Comparison of ENCODE assay signal across 1 cellular context in genomic region chr11:16356057-16356750, GRCh38.
TF ChIP-seq lines count a peak whose summit lies in the region.

TSS of gene SOX6 (minus strand) at chr11:16356546. CDS start at chr11:16341248, 15,298 bp downstream.

TF ChIP-seq in WTC11, 78 proteins besides CTCF, POLR2A, EP300 and RAD21 (continued from another document):
- TF ChIP-seq, protein P1, sequence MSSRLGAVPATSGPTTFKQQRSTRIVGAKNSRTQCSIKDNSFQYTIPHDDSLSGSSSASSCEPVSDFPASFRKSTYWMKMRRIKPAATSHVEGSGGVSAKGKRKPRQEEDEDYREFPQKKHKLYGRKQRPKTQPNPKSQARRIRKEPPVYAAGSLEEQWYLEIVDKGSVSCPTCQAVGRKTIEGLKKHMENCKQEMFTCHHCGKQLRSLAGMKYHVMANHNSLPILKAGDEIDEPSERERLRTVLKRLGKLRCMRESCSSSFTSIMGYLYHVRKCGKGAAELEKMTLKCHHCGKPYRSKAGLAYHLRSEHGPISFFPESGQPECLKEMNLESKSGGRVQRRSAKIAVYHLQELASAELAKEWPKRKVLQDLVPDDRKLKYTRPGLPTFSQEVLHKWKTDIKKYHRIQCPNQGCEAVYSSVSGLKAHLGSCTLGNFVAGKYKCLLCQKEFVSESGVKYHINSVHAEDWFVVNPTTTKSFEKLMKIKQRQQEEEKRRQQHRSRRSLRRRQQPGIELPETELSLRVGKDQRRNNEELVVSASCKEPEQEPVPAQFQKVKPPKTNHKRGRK (CRISPR knock-in tag; IDR thresholded peaks at IDR 0.05; ENCODE audit: borderline replicate concordance) = no peak
- TF ChIP-seq ZNF396 (CRISPR knock-in tag; IDR thresholded peaks at IDR 0.05; ENCODE audit: borderline replicate concordance) = no peak
- TF ChIP-seq, protein P2, sequence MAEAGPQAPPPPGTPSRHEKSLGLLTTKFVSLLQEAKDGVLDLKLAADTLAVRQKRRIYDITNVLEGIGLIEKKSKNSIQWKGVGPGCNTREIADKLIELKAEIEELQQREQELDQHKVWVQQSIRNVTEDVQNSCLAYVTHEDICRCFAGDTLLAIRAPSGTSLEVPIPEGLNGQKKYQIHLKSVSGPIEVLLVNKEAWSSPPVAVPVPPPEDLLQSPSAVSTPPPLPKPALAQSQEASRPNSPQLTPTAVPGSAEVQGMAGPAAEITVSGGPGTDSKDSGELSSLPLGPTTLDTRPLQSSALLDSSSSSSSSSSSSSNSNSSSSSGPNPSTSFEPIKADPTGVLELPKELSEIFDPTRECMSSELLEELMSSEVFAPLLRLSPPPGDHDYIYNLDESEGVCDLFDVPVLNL (CRISPR knock-in tag; IDR thresholded peaks at IDR 0.05; ENCODE audit: borderline replicate concordance, low read depth) = no peak
- TF ChIP-seq MXD4 (CRISPR knock-in tag; IDR thresholded peaks at IDR 0.05; ENCODE audit: borderline replicate concordance) = no peak
- no peak for TF ChIP-seq ZNF532 (CRISPR knock-in tag; IDR thresholded peaks at IDR 0.05; ENCODE audit: borderline replicate concordance)
- TF ChIP-seq CBFB (CRISPR knock-in tag; IDR thresholded peaks at IDR 0.05; ENCODE audit: low read depth) = no peak
- TF ChIP-seq ZNF263 (CRISPR knock-in tag; IDR thresholded peaks at IDR 0.05; ENCODE audit: low read depth) = no peak
